8 cellular contexts compared by ENCODE assay signal in genomic region chr22:44550666-44551491, GRCh38. TPM values are rescaled to one million over a fixed set of nuclear protein-coding genes. Genes with fewer than 3 reads are reported as not detected.
DNase-seq lines count a peak whose midpoint lies in the region; ATAC-seq and TF ChIP-seq lines count a peak whose summit lies in the region.

No MANE protein-coding gene starts in this region.

- H3K4me2 ChIP-seq in hepatocyte, result peak overlapping the region; percentile 64

- no peaks in the 10 kb centered on the region for H3K9me2 ChIP-seq in hepatocyte (replicated peaks; ENCODE audit: insufficient read depth)

- ATAC-seq in stimulated activated naive B cell treated with anti-CD40 and anti-IgM and Interleukin-4, amounts not matched to agents 10 μg/mL and 1 μg/mL and 100 μg/mL, for 72 hours (replicated peaks), result peak; percentile 77 to 81

- H3K4me3 ChIP-seq in hepatocyte, result no peak overlapping the region

- H3K36me3 Mint-ChIP-seq in activated T-cell treated with anti-CD3 and anti-CD28 coated beads, Interleukin-2, amount 50 U/mL, for 24 hours (ENCODE audit: low read depth), result no peaks in the 10 kb centered on the region
- H3K36me3 Mint-ChIP-seq in stimulated activated naive B cell treated with anti-CD40 and anti-IgM and Interleukin-4, amounts not matched to agents 10 μg/mL and 1 μg/mL and 100 μg/mL, for 72 hours, result no peaks in the 10 kb centered on the region

- H3K4me3 Mint-ChIP-seq in activated T-cell treated with anti-CD3 and anti-CD28 coated beads, Interleukin-2, amount 50 U/mL, for 24 hours, result no peak overlapping the region
- peak overlapping the region in 1 of 2 donors; percentile 15 for H3K4me3 Mint-ChIP-seq in stimulated activated naive B cell treated with anti-CD40 and anti-IgM and Interleukin-4, amounts not matched to agents 10 μg/mL and 1 μg/mL and 100 μg/mL, for 72 hours

- H3K27ac ChIP-seq in hepatocyte, result peak overlapping the region; percentile 78
- no peak overlapping the region for H3K27ac ChIP-seq in caudate nucleus (ENCODE audit: low read depth, low read length)

- H2AFZ ChIP-seq in hepatocyte, result no peak overlapping the region

- H3K4me1 ChIP-seq in hepatocyte (ENCODE audit: insufficient read depth), result peaks cover 4% of the 10 kb centered on the region

- peaks cover 24% of the 10 kb centered on the region for H3K27me3 Mint-ChIP-seq in activated T-cell treated with anti-CD3 and anti-CD28 coated beads, Interleukin-2, amount 50 U/mL, for 24 hours
- peaks cover 19 to 24% of the 10 kb centered on the region in 2 donors for H3K27me3 Mint-ChIP-seq in stimulated activated naive B cell treated with anti-CD40 and anti-IgM and Interleukin-4, amounts not matched to agents 10 μg/mL and 1 μg/mL and 100 μg/mL, for 72 hours

- no peaks in the 10 kb centered on the region for H3K9me3 ChIP-seq in hepatocyte (ENCODE audit: low read depth)

- H3K9me3 Mint-ChIP-seq in activated T-cell treated with anti-CD3 and anti-CD28 coated beads, Interleukin-2, amount 50 U/mL, for 24 hours, result no peaks in the 10 kb centered on the region
- no peaks in the 10 kb centered on the region for H3K9me3 Mint-ChIP-seq in stimulated activated naive B cell treated with anti-CD40 and anti-IgM and Interleukin-4, amounts not matched to agents 10 μg/mL and 1 μg/mL and 100 μg/mL, for 72 hours

- H3K79me2 ChIP-seq in hepatocyte, result no peaks in the 10 kb centered on the region

- peak; percentile 41 for DNase-seq in stimulated activated CD4-positive, alpha-beta T cell treated with anti-CD3 and anti-CD28 coated beads, Interleukin-15, amount 100 ng/mL, for 24 hours
- no peak for DNase-seq in stimulated activated CD4-positive, alpha-beta T cell treated with anti-CD3 and anti-CD28 coated beads, Interleukin-4, amount 100 ng/mL, for 1 hour
- peak; percentile 35 for DNase-seq in activated T-cell treated with anti-CD3 and anti-CD28 coated beads, Interleukin-2, amount 50 U/mL, for 24 hours
- DNase-seq in hepatocyte (ENCODE audit: low spot score) (peak; percentile 73), NAMALWA (ENCODE audit: low spot score) (no peak), caudate nucleus (lab: John Stamatoyannopoulos, UW) (no peak), NCI-H82 treated with DMSO at 0.1 percent for 48 hours (lab: John Stamatoyannopoulos, UW; ENCODE audit: unreplicated experiment) (no peak)
- peak; percentile 8 for DNase-seq in stimulated activated naive B cell treated with anti-CD40 and anti-IgM and Interleukin-4, amounts not matched to agents 10 μg/mL and 1 μg/mL and 100 μg/mL, for 72 hours

- H3K27me3 ChIP-seq in hepatocyte, result no peaks in the 10 kb centered on the region

- H3K27ac Mint-ChIP-seq in activated T-cell treated with anti-CD3 and anti-CD28 coated beads, Interleukin-2, amount 50 U/mL, for 24 hours, result no peak overlapping the region
- peak overlapping the region; percentile 1 for H3K27ac Mint-ChIP-seq in stimulated activated naive B cell treated with anti-CD40 and anti-IgM and Interleukin-4, amounts not matched to agents 10 μg/mL and 1 μg/mL and 100 μg/mL, for 72 hours

- 74% methylated on average over 22 of the region's 22 CpGs for WGBS in hepatocyte (ENCODE audit: low lambda C conversion rate, missing lambda C conversion rate)

- H4K20me1 ChIP-seq in hepatocyte (ENCODE audit: insufficient read depth, poor library complexity, severe bottlenecking), result no peaks in the 10 kb centered on the region

- H3K36me3 ChIP-seq in hepatocyte (replicated peaks; ENCODE audit: insufficient read depth, low read depth), result no peaks in the 10 kb centered on the region

- TF ChIP-seq CTCF in hepatocyte (IDR thresholded peaks at IDR 0.05; ENCODE audit: poor library complexity), result no peak

- peaks cover 12% of the 10 kb centered on the region for H3K4me1 Mint-ChIP-seq in activated T-cell treated with anti-CD3 and anti-CD28 coated beads, Interleukin-2, amount 50 U/mL, for 24 hours (ENCODE audit: low read depth)
- peaks cover 0 to 6% of the 10 kb centered on the region in 2 donors for H3K4me1 Mint-ChIP-seq in stimulated activated naive B cell treated with anti-CD40 and anti-IgM and Interleukin-4, amounts not matched to agents 10 μg/mL and 1 μg/mL and 100 μg/mL, for 72 hours

RNA-seq across cellular contexts. Expression of gene RTL6, which starts 52.8 kb away (rescaled TPM):
- 20.6 and 23.4 TPM in 2 replicates for total RNA-seq in hepatocyte
- polyA plus RNA-seq in hepatocyte, result 13.0 and 15.3 TPM in 2 replicates

Comparison
In these comparisons a context has a peak if more than half of its experiments do, and no peak if none do; other contexts are left out.
1. DNase-seq: peak in stimulated activated CD4-positive, alpha-beta T cell treated with anti-CD3 and anti-CD28 coated beads, Interleukin-15, amount 100 ng/mL, for 24 hours (single experiment), activated T-cell treated with anti-CD3 and anti-CD28 coated beads, Interleukin-2, amount 50 U/mL, for 24 hours (single experiment), hepatocyte (single experiment) and stimulated activated naive B cell treated with anti-CD40 and anti-IgM and Interleukin-4, amounts not matched to agents 10 μg/mL and 1 μg/mL and 100 μg/mL, for 72 hours (single experiment); none in stimulated activated CD4-positive, alpha-beta T cell treated with anti-CD3 and anti-CD28 coated beads, Interleukin-4, amount 100 ng/mL, for 1 hour (single experiment), NAMALWA (single experiment), caudate nucleus (0 of 61) and NCI-H82 treated with DMSO at 0.1 percent for 48 hours (single experiment).